ENCODE assay signal across 28 cellular contexts in genomic region chr1:226381226-226381998, GRCh38.
"Had no signal": no experiment of that assay in that cellular context is flagged by ENCODE, and none has a peak within 500 bp of the region (broad histone marks: within the 10 kb centered on the region; RNA-seq: fewer than 3 reads in every experiment).

No MANE protein-coding gene starts in this region.

- H3K9me3 Mint-ChIP-seq: activated naive CD8-positive, alpha-beta T cell treated with anti-CD3 and anti-CD28 coated beads, Interleukin-2, amount 50 U/mL, for 24 hours; dendritic cell treated with granulocyte-macrophage colony-stimulating factor and Interleukin-4, amounts not matched to agents 40 ng/mL and 50 ng/mL, for 4 days; endodermal cell; immature natural killer cell; naive thymus-derived CD4-positive, alpha-beta T cell; stimulated activated naive CD8-positive, alpha-beta T cell treated with anti-CD3 and anti-CD28 coated beads, Interleukin-15, Interleukin-2, amounts not matched to agents 100 ng/mL and 50 ng/mL, for 24 hours; type B pancreatic cell; WTC11 had no signal

- ATAC-seq: activated naive CD8-positive, alpha-beta T cell treated with anti-CD3 and anti-CD28 coated beads, Interleukin-2, amount 50 U/mL, for 24 hours; foreskin keratinocyte; heart left ventricle; left colon; naive thymus-derived CD4-positive, alpha-beta T cell; pancreas; WTC11 had no signal

- H3K4me1 Mint-ChIP-seq: endodermal cell, immature natural killer cell, WTC11 had no signal

- H3K27me3 Mint-ChIP-seq: activated naive CD8-positive, alpha-beta T cell treated with anti-CD3 and anti-CD28 coated beads, Interleukin-2, amount 50 U/mL, for 24 hours; dendritic cell treated with granulocyte-macrophage colony-stimulating factor and Interleukin-4, amounts not matched to agents 40 ng/mL and 50 ng/mL, for 4 days; naive thymus-derived CD4-positive, alpha-beta T cell; stimulated activated naive CD8-positive, alpha-beta T cell treated with anti-CD3 and anti-CD28 coated beads, Interleukin-15, Interleukin-2, amounts not matched to agents 100 ng/mL and 50 ng/mL, for 24 hours; type B pancreatic cell had no signal

- H3K4me2 ChIP-seq: smooth muscle cell had no signal

- H3K36me3 ChIP-seq: uterus had no signal

- H3K27ac ChIP-seq: esophagus muscularis mucosa, foreskin keratinocyte, heart left ventricle, pancreas, prostate gland, uterus had no signal

- FAIRE-seq: kidney, pancreas had no signal

- H3K27me3 ChIP-seq: esophagus muscularis mucosa, foreskin keratinocyte, heart left ventricle, pancreas, uterus had no signal

- H3K4me3 ChIP-seq: esophagus muscularis mucosa, heart left ventricle, pancreas, prostate gland, smooth muscle cell, uterus had no signal

- H3K4me1 ChIP-seq: esophagus muscularis mucosa, foreskin keratinocyte, pancreas, prostate gland, uterus had no signal

- DNase-seq: activated CD4-positive, alpha-beta T cell treated with anti-CD3 and anti-CD28 coated beads for 1 hour; activated CD8-positive, alpha-beta memory T cell treated with anti-CD3 and anti-CD28 coated beads, Interleukin-2, amount 50 U/mL, for 48 hours; activated effector memory CD4-positive, alpha-beta T cell treated with Interleukin-2 at 50 U/mL for 16 hours; activated naive CD4-positive, alpha-beta T cell treated with anti-CD3 and anti-CD28 coated beads, Interleukin-2, amount 50 U/mL, for 16 hours; activated naive CD8-positive, alpha-beta T cell treated with anti-CD3 and anti-CD28 coated beads, Interleukin-2, amount 50 U/mL, for 24 hours; activated T-cell treated with anti-CD3 and anti-CD28 coated beads, Interleukin-2, amount 50 U/mL, for 48 hours; amygdala; central memory CD4-positive, alpha-beta T cell; endodermal cell; foreskin keratinocyte; heart left ventricle; hypothalamus; immature natural killer cell; kidney; left colon; midbrain; naive thymus-derived CD4-positive, alpha-beta T cell; pancreas; retina; T-helper 2 cell; uterus had no signal

- H3K27ac Mint-ChIP-seq: activated naive CD8-positive, alpha-beta T cell treated with anti-CD3 and anti-CD28 coated beads, Interleukin-2, amount 50 U/mL, for 24 hours; dendritic cell treated with granulocyte-macrophage colony-stimulating factor and Interleukin-4, amounts not matched to agents 40 ng/mL and 50 ng/mL, for 4 days; endodermal cell; immature natural killer cell; stimulated activated naive CD8-positive, alpha-beta T cell treated with anti-CD3 and anti-CD28 coated beads, Interleukin-15, Interleukin-2, amounts not matched to agents 100 ng/mL and 50 ng/mL, for 24 hours; type B pancreatic cell; WTC11 had no signal

- H3K9me3 ChIP-seq: esophagus muscularis mucosa, heart left ventricle, pancreas, prostate gland, uterus had no signal

- H3K4me3 Mint-ChIP-seq: activated naive CD8-positive, alpha-beta T cell treated with anti-CD3 and anti-CD28 coated beads, Interleukin-2, amount 50 U/mL, for 24 hours; dendritic cell treated with granulocyte-macrophage colony-stimulating factor and Interleukin-4, amounts not matched to agents 40 ng/mL and 50 ng/mL, for 4 days; endodermal cell; immature natural killer cell; naive thymus-derived CD4-positive, alpha-beta T cell; stimulated activated naive CD8-positive, alpha-beta T cell treated with anti-CD3 and anti-CD28 coated beads, Interleukin-15, Interleukin-2, amounts not matched to agents 100 ng/mL and 50 ng/mL, for 24 hours; type B pancreatic cell; WTC11 had no signal
